31 cellular contexts compared by ENCODE assay signal in the genomic region with DNA sequence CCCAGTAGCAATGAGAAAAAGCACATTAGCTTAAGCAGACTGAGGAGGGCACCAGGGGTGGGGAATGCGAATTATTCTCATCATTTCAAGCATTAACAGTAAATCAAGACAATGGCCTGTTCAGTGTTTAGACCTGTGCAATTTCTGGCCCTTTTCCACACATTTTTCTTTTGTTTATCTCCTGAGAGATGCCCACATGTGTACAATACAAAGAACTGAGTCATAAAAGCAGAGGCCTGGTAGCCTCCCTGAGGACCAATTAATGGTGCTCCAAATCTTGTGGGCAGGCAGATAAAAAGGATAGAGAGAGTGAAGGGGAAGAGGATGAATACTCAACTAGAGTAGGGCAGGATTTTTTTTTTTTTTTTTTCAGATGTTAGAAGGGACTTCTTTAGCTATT.
A peak's percentile ranks its signal among the peaks of the same experiment; 100 is the strongest.
DNase-seq lines count a peak whose midpoint lies in the region; ATAC-seq and TF ChIP-seq lines count a peak whose summit lies in the region.
"Had no signal": no experiment of that assay in that cellular context is flagged by ENCODE, and none has a peak within 500 bp of the region (broad histone marks: within the 10 kb centered on the region; RNA-seq: fewer than 3 reads in every experiment).

No MANE protein-coding gene starts in this region.

- H2BK120ac ChIP-seq in neuronal stem cell (ENCODE audit: low read depth, low read length) = no peak overlapping the region

- no peak overlapping the region for H2AFZ ChIP-seq in neuronal stem cell (ENCODE audit: low read length)
- no peak overlapping the region for H2AFZ ChIP-seq in MM.1S (ENCODE audit: low read length)
- H2AFZ ChIP-seq: PC-9 had no signal

- H3K23ac ChIP-seq in neuronal stem cell (ENCODE audit: low read depth, low read length, poor library complexity) = no peak overlapping the region

- H3K79me1 ChIP-seq in neuronal stem cell (ENCODE audit: low read depth, low read length) = no peaks in the 10 kb centered on the region

- DNase-seq in DMS79 treated with DMSO at 0.1 percent for 48 hours (lab: John Stamatoyannopoulos, UW) (peak; percentile 16), DMS79 (lab: John Stamatoyannopoulos, UW) (no peak), NCI-H128 (lab: John Stamatoyannopoulos, UW; ENCODE audit: unreplicated experiment) (peak; percentile 50), SK-MEL-5 (ENCODE audit: low read depth, low spot score) (peak; percentile 48), retinal pigment epithelial cell (ENCODE audit: low read depth) (peak; percentile 3), neuronal stem cell (ENCODE audit: low spot score) (no peak), MM.1S (no peak)
- DNase-seq: activated CD4-positive, alpha-beta T cell treated with anti-CD3 and anti-CD28 coated beads, Interleukin-2, amount 50 U/mL, for 1 hour; activated CD8-positive, alpha-beta memory T cell treated with anti-CD3 and anti-CD28 coated beads, Interleukin-2, amount 10 ng/mL, durations not matched to agents 7 days and 5 days; activated naive CD4-positive, alpha-beta T cell; activated T-cell treated with anti-CD3 and anti-CD28 coated beads, Interleukin-2, amount 50 U/mL, for 48 hours; CD8-positive, alpha-beta memory T cell; DMS 273 treated with DMSO at 0.1 percent for 48 hours; GDM1; hypothalamus; immature natural killer cell; MG63; NCI-H1930; NCI-H446 treated with DMSO at 0.1 percent for 48 hours; NK-92 treated with Interleukin-12 subunit alpha and Interleukin-12 subunit beta, amount 100 ng/mL, for 24 hours; PC-9; posterior cingulate gyrus; SHP77; stimulated activated CD4-positive, alpha-beta T cell treated with anti-CD3 and anti-CD28 coated beads, Interleukin-4, amount 100 ng/mL, for 24 hours; substantia nigra; upper lobe of right lung had no signal

- no peak overlapping the region for H2BK12ac ChIP-seq in neuronal stem cell (ENCODE audit: low read length)

- no peaks in the 10 kb centered on the region for H4K20me1 ChIP-seq in MM.1S (ENCODE audit: insufficient read depth, low read length)

- no peak overlapping the region for H3K4ac ChIP-seq in neuronal stem cell (ENCODE audit: low read length)

- no CpG with 5 or more reads among the region's 1 CpG for WGBS in neuronal stem cell (ENCODE audit: extremely low coverage in 2 of 2, insufficient read length in 2 of 2, insufficient replicate concordance in 1 of 2), 2 donors

- no peaks in the 10 kb centered on the region for H3K9me2 ChIP-seq in MM.1S (replicated peaks; ENCODE audit: insufficient read depth, low read length)

- H2AK5ac ChIP-seq in neuronal stem cell (ENCODE audit: low read depth, low read length) = no peak overlapping the region

- no peak overlapping the region for H4K91ac ChIP-seq in neuronal stem cell (ENCODE audit: low read depth, low read length, poor library complexity)

- no peaks in the 10 kb centered on the region for H3F3A ChIP-seq in MM.1S (ENCODE audit: insufficient read depth, low read length)

- no peak overlapping the region for H4K8ac ChIP-seq in neuronal stem cell (ENCODE audit: low read depth, low read length)

- H3K79me2 ChIP-seq in MM.1S (ENCODE audit: low read length) = no peaks in the 10 kb centered on the region

- H3K4me3 ChIP-seq in retinal pigment epithelial cell (ENCODE audit: low read length) (no peak overlapping the region), neuronal stem cell (ENCODE audit: low read length in 2 of 2) (no peak overlapping the region), MM.1S (ENCODE audit: low read length) (no peak overlapping the region)
- H3K4me3 ChIP-seq: gastroesophageal sphincter, K562, MG63, PC-9, upper lobe of right lung had no signal

- H3K9me3 ChIP-seq in neuronal stem cell (replicated peaks in 1 of 2; ENCODE audit: control insufficient read depth in 2 of 2, insufficient read depth in 1 of 2, low read depth in 1 of 2, low read length in 2 of 2) = no peaks in the 10 kb centered on the region
- no peaks in the 10 kb centered on the region for H3K9me3 ChIP-seq in MM.1S (replicated peaks; ENCODE audit: insufficient read depth, low read length)
- H3K9me3 ChIP-seq: gastroesophageal sphincter, MG63, upper lobe of right lung had no signal

- no peak overlapping the region for H3K14ac ChIP-seq in neuronal stem cell (ENCODE audit: low read length)

- H3K27ac ChIP-seq in neuronal stem cell (replicated peaks; ENCODE audit: low read length) (no peak overlapping the region), MM.1S (ENCODE audit: low read length) (no peak overlapping the region)
- H3K27ac ChIP-seq: gastroesophageal sphincter, PC-9, upper lobe of right lung had no signal

- no peak overlapping the region for H2BK15ac ChIP-seq in neuronal stem cell (ENCODE audit: low read length)

- peaks cover 4 to 6% of the 10 kb centered on the region in 2 donors for H3K4me1 ChIP-seq in neuronal stem cell (ENCODE audit: control insufficient read depth in 2 of 2, insufficient read depth in 1 of 2, low read depth in 1 of 2, low read length in 2 of 2)
- H3K4me1 ChIP-seq in MM.1S (ENCODE audit: low read length) = no peaks in the 10 kb centered on the region
- H3K4me1 ChIP-seq: gastroesophageal sphincter, upper lobe of right lung had no signal

- no peak for TF ChIP-seq CTCF in retinal pigment epithelial cell (conservative IDR thresholded peaks at IDR 0.05; ENCODE audit: low read depth, low read length)
- no peak for TF ChIP-seq CTCF in MM.1S (IDR thresholded peaks at IDR 0.05; ENCODE audit: low read length)

- H3K9ac ChIP-seq in neuronal stem cell (ENCODE audit: low read depth, low read length, poor library complexity) = no peak overlapping the region
- no peak overlapping the region for H3K9ac ChIP-seq in MM.1S (ENCODE audit: low read length)

- in situ Hi-C loops in SK-MEL-5 (cut with HindIII; ENCODE audit: low pct_unique_long_range_greater_than_20kb, low sequenced_read_pairs) = no loop called here

- no peak overlapping the region for H3K18ac ChIP-seq in neuronal stem cell (ENCODE audit: low read length)

- no peaks in the 10 kb centered on the region for H3K36me3 ChIP-seq in neuronal stem cell (replicated peaks in 1 of 2; ENCODE audit: control insufficient read depth in 2 of 2, insufficient read depth in 2 of 2, low read length in 2 of 2)
- no peaks in the 10 kb centered on the region for H3K36me3 ChIP-seq in MM.1S (replicated peaks; ENCODE audit: insufficient read depth, low read length)
- H3K36me3 ChIP-seq: gastroesophageal sphincter, MG63, upper lobe of right lung had no signal

- H3K4me2 ChIP-seq in neuronal stem cell (ENCODE audit: insufficient read depth, low read length, poor library complexity, severe bottlenecking) (no peak overlapping the region), MM.1S (ENCODE audit: low read depth, low read length) (no peak overlapping the region)
- H3K4me2 ChIP-seq: PC-9 had no signal

- no peak for ATAC-seq in HG02981 (IDR thresholded peaks at IDR 0.05; ENCODE audit: unreplicated experiment)
- ATAC-seq: activated CD8-positive, alpha-beta memory T cell treated with anti-CD3 and anti-CD28 coated beads, Interleukin-2, amount 10 ng/mL, durations not matched to agents 7 days and 5 days; gastroesophageal sphincter; K562; sciatic nerve; stimulated activated effector memory CD8-positive, alpha-beta T cell treated with anti-CD3 and anti-CD28 coated beads, Interleukin-12 subunit alpha, Interleukin-12 subunit beta, amount 100 ng/mL, for 72 hours; upper lobe of right lung had no signal

- H2BK5ac ChIP-seq in neuronal stem cell (ENCODE audit: low read length) = no peak overlapping the region

- H3K27me3 ChIP-seq in neuronal stem cell (ENCODE audit: control insufficient read depth in 3 of 3, insufficient read depth in 3 of 3, low read depth in 1 of 3, low read length in 3 of 3) (no peaks in the 10 kb centered on the region), MM.1S (replicated peaks; ENCODE audit: insufficient read depth, low read length) (no peaks in the 10 kb centered on the region)
- H3K27me3 ChIP-seq: gastroesophageal sphincter, MG63, upper lobe of right lung had no signal

Comparison
In these comparisons a context has a peak if more than half of its experiments do, and no peak if none do; other contexts are left out.
1. DNase-seq: peak in DMS79 treated with DMSO at 0.1 percent for 48 hours (single experiment), NCI-H128 (single experiment), SK-MEL-5 (single experiment) and retinal pigment epithelial cell (single experiment); none in DMS79 (single experiment), neuronal stem cell (single experiment) and MM.1S (single experiment).